Comparison of ENCODE assay signal across 19 cellular contexts in genomic region chr5:102719886-102720285, GRCh38.
"Had no signal": no experiment of that assay in that cellular context is flagged by ENCODE, and none has a peak within 500 bp of the region (broad histone marks: within the 10 kb centered on the region; RNA-seq: fewer than 3 reads in every experiment).

No MANE protein-coding gene starts in this region.

- ATAC-seq: natural killer cell; right lobe of liver; stimulated activated naive B cell treated with anti-CD40 and anti-IgM and Interleukin-4, amounts not matched to agents 10 μg/mL and 1 μg/mL and 100 μg/mL, for 72 hours; stimulated activated naive CD8-positive, alpha-beta T cell treated with anti-CD3 and anti-CD28 coated beads, Interleukin-15, amount 100 ng/mL, for 72 hours; upper lobe of right lung had no signal

- H3K79me2 ChIP-seq: parathyroid adenoma had no signal

- DNase-seq: effector CD4-positive, alpha-beta T cell; endodermal cell; erythroblast; foreskin keratinocyte; immature natural killer cell; natural killer cell; right lobe of liver; stimulated activated CD4-positive, alpha-beta T cell treated with anti-CD3 and anti-CD28 coated beads, Interleukin-4, amount 100 ng/mL, for 24 hours; stimulated activated naive B cell treated with anti-CD40 and anti-IgM and Interleukin-4, amounts not matched to agents 10 μg/mL and 1 μg/mL and 100 μg/mL, for 72 hours; stimulated activated naive CD8-positive, alpha-beta T cell treated with anti-CD3 and anti-CD28 coated beads, Interleukin-15, amount 100 ng/mL, for 72 hours; testis; upper lobe of right lung had no signal

- H3K27me3 ChIP-seq: foreskin keratinocyte, neural progenitor cell, right lobe of liver, testis, tibial nerve, upper lobe of right lung, vagina had no signal

- H3K36me3 ChIP-seq: neural progenitor cell, prostate gland, right lobe of liver, tibial nerve, upper lobe of right lung, vagina had no signal

- H2AFZ ChIP-seq: neural progenitor cell, parathyroid adenoma had no signal

- H3K4me2 ChIP-seq: neural progenitor cell had no signal

- FAIRE-seq: endothelial cell of umbilical vein had no signal

- H3K9me3 ChIP-seq: prostate gland, right lobe of liver, testis, tibial nerve, upper lobe of right lung, vagina had no signal

- H3K4me1 ChIP-seq: neural progenitor cell, parathyroid adenoma, prostate gland, right lobe of liver, testis, tibial nerve, upper lobe of right lung, vagina had no signal

- H3K9ac ChIP-seq: neural progenitor cell, parathyroid adenoma had no signal

- H3K4me3 ChIP-seq: coronary artery, neural progenitor cell, prostate gland, right lobe of liver, testis, tibial nerve, upper lobe of right lung, vagina had no signal

- H3K27ac ChIP-seq: coronary artery, foreskin keratinocyte, neural progenitor cell, parathyroid adenoma, prostate gland, right lobe of liver, testis, tibial nerve, upper lobe of right lung, vagina had no signal
